24 cellular contexts compared by ENCODE assay signal in the genomic region with DNA sequence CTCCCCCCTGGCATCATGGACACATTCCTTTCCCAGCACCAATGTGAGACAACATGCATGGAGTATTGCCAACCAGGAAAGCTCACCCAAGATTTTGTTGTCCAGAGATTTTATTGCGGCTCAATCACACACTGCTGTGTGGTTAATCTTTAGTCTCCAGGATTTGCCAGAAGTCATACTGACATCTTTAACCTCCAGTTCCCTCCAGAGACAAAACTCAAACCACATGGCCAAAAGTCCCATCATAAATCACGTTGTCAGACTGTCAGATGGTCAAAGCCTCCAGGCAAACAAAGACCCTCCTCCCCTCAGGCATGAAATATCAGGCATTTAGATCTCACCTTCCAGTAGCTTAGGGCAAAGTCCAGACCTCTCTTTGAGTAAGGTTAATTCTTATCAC.
A peak's percentile ranks its signal among the peaks of the same experiment; 100 is the strongest.
DNase-seq lines count a peak whose midpoint lies in the region; ATAC-seq and FAIRE-seq lines count a peak whose summit lies in the region.
"Had no signal": no experiment of that assay in that cellular context is flagged by ENCODE, and none has a peak within 500 bp of the region (broad histone marks: within the 10 kb centered on the region; RNA-seq: fewer than 3 reads in every experiment).

No MANE protein-coding gene starts in this region.

- H3K4me3 Mint-ChIP-seq in stimulated activated naive CD8-positive, alpha-beta T cell treated with anti-CD3 and anti-CD28 coated beads, Interleukin-15, amount 100 ng/mL, for 72 hours: no peak overlapping the region
- H3K4me3 Mint-ChIP-seq: activated CD8-positive, alpha-beta T cell treated with anti-CD3 and anti-CD28 coated beads, Interleukin-2, amount 10 ng/mL, durations not matched to agents 7 days and 5 days; activated naive CD4-positive, alpha-beta T cell treated with anti-CD3 and anti-CD28 coated beads for 36 hours; CD4-positive, alpha-beta T cell; HFFc6; nephron; stimulated activated naive B cell treated with anti-CD40 and anti-IgM and Interleukin-4, amounts not matched to agents 10 μg/mL and 1 μg/mL and 100 μg/mL, for 72 hours had no signal

- in situ Hi-C loops in Caki2 (cut with HindIII; ENCODE audit: low pct_unique_long_range_greater_than_20kb, low sequenced_read_pairs): no loop called here

- no peaks in the 10 kb centered on the region for H3K4me1 Mint-ChIP-seq in stimulated activated naive CD8-positive, alpha-beta T cell treated with anti-CD3 and anti-CD28 coated beads, Interleukin-15, amount 100 ng/mL, for 72 hours
- H3K4me1 Mint-ChIP-seq: nephron; stimulated activated naive B cell treated with anti-CD40 and anti-IgM and Interleukin-4, amounts not matched to agents 10 μg/mL and 1 μg/mL and 100 μg/mL, for 72 hours had no signal

- no peak overlapping the region for H3K27ac Mint-ChIP-seq in stimulated activated naive CD8-positive, alpha-beta T cell treated with anti-CD3 and anti-CD28 coated beads, Interleukin-15, amount 100 ng/mL, for 72 hours
- H3K27ac Mint-ChIP-seq: activated CD8-positive, alpha-beta T cell treated with anti-CD3 and anti-CD28 coated beads, Interleukin-2, amount 10 ng/mL, durations not matched to agents 7 days and 5 days; activated naive CD4-positive, alpha-beta T cell treated with anti-CD3 and anti-CD28 coated beads for 36 hours; CD4-positive, alpha-beta T cell; HFFc6; stimulated activated naive B cell treated with anti-CD40 and anti-IgM and Interleukin-4, amounts not matched to agents 10 μg/mL and 1 μg/mL and 100 μg/mL, for 72 hours had no signal

- peak; percentile 22 for DNase-seq in Caki2 (ENCODE audit: low read depth)
- DNase-seq in RCC 7860 (ENCODE audit: low spot score): peak; percentile 81
- peak; percentile 52 for DNase-seq in mucosa of gallbladder (ENCODE audit: low spot score)
- DNase-seq in stimulated activated naive CD8-positive, alpha-beta T cell treated with anti-CD3 and anti-CD28 coated beads, Interleukin-15, amount 100 ng/mL, for 72 hours: no peak
- DNase-seq in DMS79 (lab: John Stamatoyannopoulos, UW): no peak
- no peak for DNase-seq in central memory CD4-positive, alpha-beta T cell
- DNase-seq in NCI-H345 treated with DMSO at 0.1 percent for 48 hours (lab: John Stamatoyannopoulos, UW; ENCODE audit: unreplicated experiment): no peak
- DNase-seq: activated CD8-positive, alpha-beta T cell treated with anti-CD3 and anti-CD28 coated beads, Interleukin-2, amount 10 ng/mL, durations not matched to agents 7 days and 5 days; activated naive CD4-positive, alpha-beta T cell treated with anti-CD3 and anti-CD28 coated beads for 36 hours; AML-193; CD4-positive, alpha-beta T cell; foreskin melanocyte; GM23248; heart right ventricle; HFFc6; MV-4-11; NCI-H146; NCI-H226; NCI-H748 treated with DMSO at 0.1 percent for 48 hours; stimulated activated naive B cell treated with anti-CD40 and anti-IgM and Interleukin-4, amounts not matched to agents 10 μg/mL and 1 μg/mL and 100 μg/mL, for 72 hours; T-helper 9 cell had no signal

- peaks cover 7% of the 10 kb centered on the region for H3K27me3 Mint-ChIP-seq in stimulated activated naive CD8-positive, alpha-beta T cell treated with anti-CD3 and anti-CD28 coated beads, Interleukin-15, amount 100 ng/mL, for 72 hours
- H3K27me3 Mint-ChIP-seq: CD4-positive, alpha-beta T cell; stimulated activated naive B cell treated with anti-CD40 and anti-IgM and Interleukin-4, amounts not matched to agents 10 μg/mL and 1 μg/mL and 100 μg/mL, for 72 hours had no signal

- ATAC-seq in GM19463 (IDR thresholded peaks at IDR 0.05; ENCODE audit: unreplicated experiment): peak; percentile 47
- ATAC-seq in stimulated activated naive CD8-positive, alpha-beta T cell treated with anti-CD3 and anti-CD28 coated beads, Interleukin-15, amount 100 ng/mL, for 72 hours: no peak
- ATAC-seq: A549; activated CD8-positive, alpha-beta T cell treated with anti-CD3 and anti-CD28 coated beads, Interleukin-2, amount 10 ng/mL, durations not matched to agents 7 days and 5 days; heart right ventricle; stimulated activated naive B cell treated with anti-CD40 and anti-IgM and Interleukin-4, amounts not matched to agents 10 μg/mL and 1 μg/mL and 100 μg/mL, for 72 hours had no signal

- H3K9me3 Mint-ChIP-seq in stimulated activated naive CD8-positive, alpha-beta T cell treated with anti-CD3 and anti-CD28 coated beads, Interleukin-15, amount 100 ng/mL, for 72 hours: no peaks in the 10 kb centered on the region
- H3K9me3 Mint-ChIP-seq: activated naive CD4-positive, alpha-beta T cell treated with anti-CD3 and anti-CD28 coated beads for 36 hours; CD4-positive, alpha-beta T cell had no signal

- peak; percentile 96 for FAIRE-seq in RCC 7860 (lab: Jason Lieb, UNC)
- FAIRE-seq: A549 had no signal

Comparison
In these comparisons a context has a peak if more than half of its experiments do, and no peak if none do; other contexts are left out.
1. DNase-seq: peak in Caki2 (single experiment), RCC 7860 (single experiment) and mucosa of gallbladder (single experiment); none in stimulated activated naive CD8-positive, alpha-beta T cell treated with anti-CD3 and anti-CD28 coated beads, Interleukin-15, amount 100 ng/mL, for 72 hours (0 of 2), DMS79 (single experiment), central memory CD4-positive, alpha-beta T cell (single experiment) and NCI-H345 treated with DMSO at 0.1 percent for 48 hours (single experiment).